In genomic region chr2:53958443-53958842, GRCh38 we compare ENCODE assay signal across 2 cellular contexts.
TF ChIP-seq lines count a peak whose summit lies in the region.

No MANE protein-coding gene starts in this region.

TF ChIP-seq in GM23338, 12 proteins besides CTCF, POLR2A, EP300 and RAD21:
- TF ChIP-seq POLR2AphosphoS5 (IDR thresholded peaks at IDR 0.05; ENCODE audit: low read depth) (no peak), STAT1 (IDR thresholded peaks at IDR 0.05; ENCODE audit: unreplicated experiment) (no peak), CREB1 (CRISPR knock-in tag; IDR thresholded peaks at IDR 0.05; ENCODE audit: low read depth) (no peak), ETS1 (IDR thresholded peaks at IDR 0.05) (no peak), NANOG (IDR thresholded peaks at IDR 0.05; ENCODE audit: borderline replicate concordance) (no peak)
- TF ChIP-seq, protein P1, sequence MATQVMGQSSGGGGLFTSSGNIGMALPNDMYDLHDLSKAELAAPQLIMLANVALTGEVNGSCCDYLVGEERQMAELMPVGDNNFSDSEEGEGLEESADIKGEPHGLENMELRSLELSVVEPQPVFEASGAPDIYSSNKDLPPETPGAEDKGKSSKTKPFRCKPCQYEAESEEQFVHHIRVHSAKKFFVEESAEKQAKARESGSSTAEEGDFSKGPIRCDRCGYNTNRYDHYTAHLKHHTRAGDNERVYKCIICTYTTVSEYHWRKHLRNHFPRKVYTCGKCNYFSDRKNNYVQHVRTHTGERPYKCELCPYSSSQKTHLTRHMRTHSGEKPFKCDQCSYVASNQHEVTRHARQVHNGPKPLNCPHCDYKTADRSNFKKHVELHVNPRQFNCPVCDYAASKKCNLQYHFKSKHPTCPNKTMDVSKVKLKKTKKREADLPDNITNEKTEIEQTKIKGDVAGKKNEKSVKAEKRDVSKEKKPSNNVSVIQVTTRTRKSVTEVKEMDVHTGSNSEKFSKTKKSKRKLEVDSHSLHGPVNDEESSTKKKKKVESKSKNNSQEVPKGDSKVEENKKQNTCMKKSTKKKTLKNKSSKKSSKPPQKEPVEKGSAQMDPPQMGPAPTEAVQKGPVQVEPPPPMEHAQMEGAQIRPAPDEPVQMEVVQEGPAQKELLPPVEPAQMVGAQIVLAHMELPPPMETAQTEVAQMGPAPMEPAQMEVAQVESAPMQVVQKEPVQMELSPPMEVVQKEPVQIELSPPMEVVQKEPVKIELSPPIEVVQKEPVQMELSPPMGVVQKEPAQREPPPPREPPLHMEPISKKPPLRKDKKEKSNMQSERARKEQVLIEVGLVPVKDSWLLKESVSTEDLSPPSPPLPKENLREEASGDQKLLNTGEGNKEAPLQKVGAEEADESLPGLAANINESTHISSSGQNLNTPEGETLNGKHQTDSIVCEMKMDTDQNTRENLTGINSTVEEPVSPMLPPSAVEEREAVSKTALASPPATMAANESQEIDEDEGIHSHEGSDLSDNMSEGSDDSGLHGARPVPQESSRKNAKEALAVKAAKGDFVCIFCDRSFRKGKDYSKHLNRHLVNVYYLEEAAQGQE (IDR thresholded peaks at IDR 0.05; ENCODE audit: unreplicated experiment), result no peak

TF ChIP-seq in K562, 482 proteins besides CTCF, POLR2A, EP300 and RAD21:
- TF ChIP-seq ZNF780A (CRISPR knock-in tag; IDR thresholded peaks at IDR 0.05) (no peak), IFI16 (CRISPR knock-in tag; IDR thresholded peaks at IDR 0.05) (no peak), ZNF316 (IDR thresholded peaks at IDR 0.05) (peak; percentile 67), NFE2 (IDR thresholded peaks at IDR 0.05; ENCODE audit: low read depth) (peak; percentile 53), MAFG (tag; conservative IDR thresholded peaks at IDR 0.05) (0 out of 2 replicates have a peak, but pooled peaks have one; percentile 15)
TF ChIP-seq in K562: peak in this region for 3.
